Comparison of ENCODE assay signal across 18 cellular contexts in the genomic region with DNA sequence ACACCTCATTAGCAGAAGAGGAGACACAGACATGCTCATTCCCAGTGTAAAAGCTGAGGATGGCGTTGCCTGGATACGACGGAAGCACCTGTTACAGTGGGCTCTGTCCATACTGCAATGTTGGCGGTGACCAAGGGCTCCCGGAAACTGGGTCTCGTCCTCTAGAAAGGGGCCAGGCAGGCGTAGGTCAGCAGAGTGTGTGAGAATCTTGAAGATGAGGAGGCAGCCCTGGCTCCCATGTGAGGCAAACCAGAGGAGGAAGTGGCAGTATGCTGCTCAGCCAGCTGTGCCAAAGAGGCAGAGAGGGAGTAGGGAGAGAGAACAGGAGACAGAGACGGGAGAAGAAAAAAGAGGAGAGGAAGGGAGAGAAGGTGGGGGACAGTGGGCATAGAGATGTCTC. TPM values are rescaled to one million over a fixed set of nuclear protein-coding genes. Genes with fewer than 3 reads are reported as not detected.
A peak's percentile ranks its signal among the peaks of the same experiment; 100 is the strongest.
DNase-seq lines count a peak whose midpoint lies in the region; ATAC-seq and TF ChIP-seq lines count a peak whose summit lies in the region.
"Had no signal": no experiment of that assay in that cellular context is flagged by ENCODE, and none has a peak within 500 bp of the region (broad histone marks: within the 10 kb centered on the region; RNA-seq: fewer than 3 reads in every experiment).

No MANE protein-coding gene starts in this region.

- peak; percentile 36 for DNase-seq in Right ventricle myocardium superior
- DNase-seq in left ventricle myocardium inferior = no peak
- DNase-seq in mesenteric fat pad (ENCODE audit: low spot score) = peak; percentile 62
- DNase-seq in upper lobe of right lung = peak; percentile 46
- DNase-seq in putamen (ENCODE audit: low spot score) = no peak
- DNase-seq: AML-193, EL, GOT3, NCI-H1436 treated with DMSO at 0.1 percent for 48 hours, NCI-H2029 treated with DMSO at 0.1 percent for 48 hours, NCI-H748 treated with DMSO at 0.1 percent for 48 hours, OCI-M1 had no signal

- no peaks in the 10 kb centered on the region for H3K27me3 Mint-ChIP-seq in IgD-negative memory B cell
- H3K27me3 Mint-ChIP-seq: CD4-positive, alpha-beta T cell had no signal

- H3K4me1 ChIP-seq in left ventricle myocardium inferior (peaks cover 8% of the 10 kb centered on the region), upper lobe of right lung (no peaks in the 10 kb centered on the region)

- peaks cover 3% of the 10 kb centered on the region for H3K36me3 Mint-ChIP-seq in IgD-negative memory B cell

- intact Hi-C loops in Right ventricle myocardium superior (cut with DNase I) = no loop called here
- intact Hi-C loops in left ventricle myocardium inferior (cut with micrococcal nuclease) = no loop called here
- intact Hi-C loops in upper lobe of right lung (cut with DNase I) = no loop called here

- H3K27ac ChIP-seq in left ventricle myocardium inferior (replicated peaks) (no peak overlapping the region), upper lobe of right lung (no peak overlapping the region)
- H3K27ac ChIP-seq: KMS-11 had no signal

- H3K4me1 Mint-ChIP-seq in IgD-negative memory B cell = peaks cover 0 to 3% (median 0%) of the 10 kb centered on the region in 3 donors

- H3K4me3 ChIP-seq in left ventricle myocardium inferior (no peak overlapping the region), upper lobe of right lung (no peak overlapping the region)

- TF ChIP-seq CTCF in left ventricle myocardium inferior (IDR thresholded peaks at IDR 0.05; ENCODE audit: borderline replicate concordance) = no peak
- no peak for TF ChIP-seq CTCF in upper lobe of right lung (IDR thresholded peaks at IDR 0.05)

- H3K36me3 ChIP-seq in left ventricle myocardium inferior = peaks cover 68% of the 10 kb centered on the region
- H3K36me3 ChIP-seq in upper lobe of right lung = peaks cover 60% of the 10 kb centered on the region

- no peaks in the 10 kb centered on the region for H3K9me3 Mint-ChIP-seq in IgD-negative memory B cell
- H3K9me3 Mint-ChIP-seq: CD4-positive, alpha-beta T cell had no signal

- H3K27me3 ChIP-seq in left ventricle myocardium inferior (ENCODE audit: low read depth) (no peaks in the 10 kb centered on the region), upper lobe of right lung (no peaks in the 10 kb centered on the region)

- H3K27ac Mint-ChIP-seq in IgD-negative memory B cell = peak overlapping the region in 2 of 3 donors; percentile 23 to 90
- H3K27ac Mint-ChIP-seq: CD4-positive, alpha-beta T cell had no signal

- no peaks in the 10 kb centered on the region for H3K9me3 ChIP-seq in left ventricle myocardium inferior (replicated peaks)
- no peaks in the 10 kb centered on the region for H3K9me3 ChIP-seq in upper lobe of right lung

- no peak overlapping the region for H3K4me3 Mint-ChIP-seq in IgD-negative memory B cell
- H3K4me3 Mint-ChIP-seq: CD4-positive, alpha-beta T cell had no signal

- ATAC-seq in Right ventricle myocardium superior (ENCODE audit: poor library complexity) = no peak
- no peak for ATAC-seq in upper lobe of right lung
- ATAC-seq in HG02759 (IDR thresholded peaks at IDR 0.05; ENCODE audit: unreplicated experiment) = no peak

RNA-seq across cellular contexts. Expression of gene LTO1, which starts 10.3 kb away (rescaled TPM):
- total RNA-seq in Right ventricle myocardium superior (7.3 TPM), left ventricle myocardium inferior (8.9 TPM), mesenteric fat pad (19.2 TPM), upper lobe of right lung (25.7 TPM)
- 14.0 TPM for polyA plus RNA-seq in IgD-negative memory B cell

RNA-seq across cellular contexts. Expression of gene CCND1, which starts 23.9 kb away (rescaled TPM):
- total RNA-seq in Right ventricle myocardium superior (136 TPM), left ventricle myocardium inferior (160 TPM), mesenteric fat pad (788 TPM), upper lobe of right lung (283 TPM)
- polyA plus RNA-seq in IgD-negative memory B cell = 9.6 TPM

RNA-seq across cellular contexts. Expression of gene FGF19, which starts 38.9 kb away (rescaled TPM):
- total RNA-seq in Right ventricle myocardium superior = not detected
- not detected for total RNA-seq in left ventricle myocardium inferior
- polyA plus RNA-seq in IgD-negative memory B cell = not detected
- total RNA-seq in mesenteric fat pad = not detected
- total RNA-seq in upper lobe of right lung = not detected
- total RNA-seq: CD4-positive, alpha-beta T cell; M059J; RPMI7951 had no signal

Comparison
In these comparisons a context has a peak if more than half of its experiments do, and no peak if none do; other contexts are left out.
1. DNase-seq: peak in Right ventricle myocardium superior (single experiment), mesenteric fat pad (single experiment) and upper lobe of right lung (single experiment); none in left ventricle myocardium inferior (single experiment) and putamen (single experiment).